ENCODE assay signal across 8 cellular contexts in genomic region chr17:30714825-30715622, GRCh38.
DNase-seq lines count a peak whose midpoint lies in the region; ATAC-seq and TF ChIP-seq lines count a peak whose summit lies in the region.
"Not testable (repeated sequence)": the region's sequence is repeated elsewhere in the genome, so short reads cannot be mapped to it uniquely, and the experiment has no call there.

No MANE protein-coding gene starts in this region.

- not testable (repeated sequence) for H3K36me3 ChIP-seq in RWPE2 (ENCODE audit: low read depth); kidney epithelial cell (ENCODE audit: control insufficient read depth, insufficient read depth, low read length)

- not testable (repeated sequence) for H3K4me3 ChIP-seq in AG10803 (ENCODE audit: low read length); RWPE2 (ENCODE audit: severe bottlenecking); kidney epithelial cell (ENCODE audit: low read depth, low read length)
- peak overlapping the region in 1 of 59 donors; percentile 6 for H3K4me3 ChIP-seq in dorsolateral prefrontal cortex

- TF ChIP-seq EP300 in Ishikawa (IDR thresholded peaks at IDR 0.05; ENCODE audit: borderline replicate concordance): not testable (repeated sequence)

- DNase-seq in AG10803 (ENCODE audit: low read depth) (peak; percentile 45), activated T-cell treated with anti-CD3 and anti-CD28 coated beads for 24 hours (ENCODE audit: low read depth) (peak; percentile 23), dorsolateral prefrontal cortex (peak in 5 of 10 donors; percentile 10 to 60 (median 42))
- not testable (repeated sequence) for DNase-seq in RWPE2 (ENCODE audit: low spot score); kidney epithelial cell (ENCODE audit: low read depth)
- DNase-seq in stimulated activated CD4-positive, alpha-beta T cell treated with anti-CD3 and anti-CD28 coated beads, Interleukin-12 subunit alpha, Interleukin-12 subunit beta, amount 100 ng/mL, for 4 hours: peak; percentile 36

- intact Hi-C loops in dorsolateral prefrontal cortex (cut with DNase I): loop anchor here in 1 of 2 donors (10.0 kb wide), 4 partner anchors 110 to 370 kb away; partner anchors contain the start of genes CRLF3 and GOSR1

- not testable (repeated sequence) for H3K27me3 ChIP-seq in RWPE2 (ENCODE audit: insufficient read depth, poor library complexity, severe bottlenecking); dorsolateral prefrontal cortex; kidney epithelial cell (ENCODE audit: control insufficient read depth, insufficient read depth, low read length)

- H3K9me3 ChIP-seq in RWPE2 (ENCODE audit: severe bottlenecking): not testable (repeated sequence)

- H3K27ac ChIP-seq in RWPE2 (ENCODE audit: poor library complexity, severe bottlenecking): not testable (repeated sequence)
- peak overlapping the region in 44 of 59 donors; percentile 10 to 81 (median 51) for H3K27ac ChIP-seq in dorsolateral prefrontal cortex

- ATAC-seq in GM18868 (IDR thresholded peaks at IDR 0.05; ENCODE audit: unreplicated experiment): peak; percentile 63
- ATAC-seq in RWPE2 (ENCODE audit: low read depth): peak; percentile 60

- TF ChIP-seq CTCF in AG10803 (conservative IDR thresholded peaks at IDR 0.05; ENCODE audit: low read length): peak; percentile 49
- TF ChIP-seq CTCF in RWPE2 (IDR thresholded peaks at IDR 0.05; ENCODE audit: poor library complexity, severe bottlenecking): peak; percentile 52
- peak; percentile 24 to 69 (median 52) for TF ChIP-seq CTCF in dorsolateral prefrontal cortex (IDR thresholded peaks at IDR 0.05 in 54 of 56, conservative IDR thresholded peaks at IDR 0.05 in 2 of 56; ENCODE audit: low read depth in 1 of 56, partially characterized antibody in 56 of 56)
- TF ChIP-seq CTCF in kidney epithelial cell (IDR thresholded peaks at IDR 0.05; ENCODE audit: insufficient read depth, low read length, poor library complexity, severe bottlenecking): peak; percentile 59

- not testable (repeated sequence) for H3K4me1 ChIP-seq in RWPE2 (ENCODE audit: insufficient read depth, poor library complexity, severe bottlenecking)

- TF ChIP-seq RAD21 in Ishikawa (IDR thresholded peaks at IDR 0.05; ENCODE audit: low read depth): peak; percentile 43
